ENCODE assay signal across 8 cellular contexts in genomic region chr2:199911877-199912161, GRCh38. TPM values are rescaled to one million over a fixed set of nuclear protein-coding genes. Genes with fewer than 3 reads are reported as not detected.
A peak's percentile ranks its signal among the peaks of the same experiment; 100 is the strongest.
DNase-seq lines count a peak whose midpoint lies in the region; ATAC-seq and TF ChIP-seq lines count a peak whose summit lies in the region.

No MANE protein-coding gene starts in this region.

- peaks cover 39% of the 10 kb centered on the region for H3K36me3 Mint-ChIP-seq in GM23338 (ENCODE audit: low read depth)
- H3K36me3 Mint-ChIP-seq in activated B cell treated with CpG ODN at 0.5 μM for 24 hours (ENCODE audit: low read depth), result peaks cover 19% of the 10 kb centered on the region

- H4K20me1 ChIP-seq in GM23338 (replicated peaks; ENCODE audit: insufficient read depth), result 0 out of 2 replicates have a peak, but pooled peaks cover 12% of the 10 kb centered on the region

- H3K27me3 ChIP-seq in GM23338 (ENCODE audit: insufficient read depth), result no peaks in the 10 kb centered on the region
- H3K27me3 ChIP-seq in skeletal muscle tissue (ENCODE audit: control insufficient read depth in 3 of 3, insufficient read depth in 3 of 3, low read length in 3 of 3), result no peaks in the 10 kb centered on the region

- peak overlapping the region; percentile 94 to 96 (median 96) for H3K9ac ChIP-seq in skeletal muscle tissue (ENCODE audit: low read depth in 1 of 3, low read length in 3 of 3)

- no peaks in the 10 kb centered on the region for H3K9me2 ChIP-seq in GM23338 (ENCODE audit: insufficient read depth)

- H2AFZ ChIP-seq in GM23338, result peak overlapping the region; percentile 60

- H3K27ac Mint-ChIP-seq in GM23338, result peak overlapping the region; percentile 97
- peak overlapping the region; percentile 94 for H3K27ac Mint-ChIP-seq in activated B cell treated with CpG ODN at 0.5 μM for 24 hours

- H3K36me3 ChIP-seq in GM23338 (ENCODE audit: insufficient read depth) (peaks cover 27% of the 10 kb centered on the region), skeletal muscle tissue (ENCODE audit: control insufficient read depth in 3 of 3, insufficient read depth in 3 of 3, low read length in 3 of 3) (peaks cover 0 to 4% (median 1%) of the 10 kb centered on the region in 3 donors)

- H3K4me1 ChIP-seq in GM23338 (ENCODE audit: insufficient read depth) (peaks cover 14% of the 10 kb centered on the region), skeletal muscle tissue (ENCODE audit: control insufficient read depth in 3 of 3, insufficient read depth in 3 of 3, low read length in 3 of 3) (peaks cover 13 to 21% (median 20%) of the 10 kb centered on the region in 3 donors)

- H3K27ac ChIP-seq in GM23338 (ENCODE audit: low read depth), result peak overlapping the region; percentile 91
- H3K27ac ChIP-seq in skeletal muscle tissue (ENCODE audit: low read depth, low read length), result peak overlapping the region; percentile 93

- POLR2A ChIA-PET in activated B cell treated with CpG ODN at 0.5 μM for 24 hours (lab: Charles Lee), result interaction anchor here (0.9 kb wide), 1 partner anchor 10 kb away, joined by 3 read pairs; no protein-coding TSS in a partner anchor

- peaks cover 5% of the 10 kb centered on the region for H3K27me3 Mint-ChIP-seq in GM23338 (ENCODE audit: insufficient read depth, low read depth, poor library complexity)
- no peaks in the 10 kb centered on the region for H3K27me3 Mint-ChIP-seq in activated B cell treated with CpG ODN at 0.5 μM for 24 hours

- intact Hi-C loops in activated B cell treated with CpG ODN at 0.5 μM for 24 hours (cut with micrococcal nuclease), result loop anchor here (1.0 to 5.0 kb wide), 10 partner anchors 43 to 1870 kb away; partner anchors contain the start of genes ALS2, BZW1, CLK1 and FTCDNL1
- intact Hi-C loops in left ventricle myocardium superior (cut with micrococcal nuclease), result no loop called here

- H3K4me1 Mint-ChIP-seq in GM23338, result peaks cover 17% of the 10 kb centered on the region
- peaks cover 34% of the 10 kb centered on the region for H3K4me1 Mint-ChIP-seq in activated B cell treated with CpG ODN at 0.5 μM for 24 hours

- H3K4me3 Mint-ChIP-seq in GM23338 (peak overlapping the region; percentile 98), activated B cell treated with CpG ODN at 0.5 μM for 24 hours (peak overlapping the region; percentile 94)

- H3K4me3 ChIP-seq in GM23338, result peak overlapping the region; percentile 99
- peak overlapping the region; percentile 77 to 99 (median 96) for H3K4me3 ChIP-seq in skeletal muscle tissue (ENCODE audit: low read length in 3 of 3)

- TF ChIP-seq CTCF in GM23338 (conservative IDR thresholded peaks at IDR 0.05; ENCODE audit: low read depth in 2 of 2) (no peak), activated B cell treated with CpG ODN at 0.5 μM for 24 hours (IDR thresholded peaks at IDR 0.05) (no peak)

- H3K79me2 ChIP-seq in GM23338 (replicated peaks; ENCODE audit: insufficient read depth), result peaks cover 53% of the 10 kb centered on the region

- DNase-seq in GM23338 (ENCODE audit: low spot score) (no peak), activated B cell treated with CpG ODN at 0.5 μM for 24 hours (no peak), left ventricle myocardium superior (peak; percentile 43), NCI-H187 (lab: John Stamatoyannopoulos, UW) (no peak), NCI-H146 treated with DMSO at 0.1 percent for 48 hours (lab: John Stamatoyannopoulos, UW; ENCODE audit: unreplicated experiment) (no peak), SW480 (ENCODE audit: low spot score) (no peak), MV-4-11 (lab: John Stamatoyannopoulos, UW) (no peak)

- CTCF ChIA-PET in activated B cell treated with CpG ODN at 0.5 μM for 24 hours (lab: Charles Lee), result no interaction called here

- H3K9me3 ChIP-seq in skeletal muscle tissue (ENCODE audit: control insufficient read depth in 3 of 3, low read length in 3 of 3), result no peaks in the 10 kb centered on the region

- H3F3A ChIP-seq in GM23338 (replicated peaks; ENCODE audit: low read depth), result no peaks in the 10 kb centered on the region

- no peak; the same call in 2 of the 3 replicates for ATAC-seq in GM23338
- no peak for ATAC-seq in activated B cell treated with CpG ODN at 0.5 μM for 24 hours (ENCODE audit: low read depth)
- no peak for ATAC-seq in left ventricle myocardium superior

- H3K9me3 Mint-ChIP-seq in GM23338, result peaks cover 13% of the 10 kb centered on the region
- H3K9me3 Mint-ChIP-seq in activated B cell treated with CpG ODN at 0.5 μM for 24 hours, result peaks cover 4% of the 10 kb centered on the region

- peak overlapping the region; percentile 89 for H3K4me2 ChIP-seq in GM23338

TF ChIP-seq in GM23338, 12 proteins besides CTCF, POLR2A, EP300 and RAD21 (continues in another document):
- TF ChIP-seq STAT1 (IDR thresholded peaks at IDR 0.05; ENCODE audit: unreplicated experiment), result no peak
- TF ChIP-seq EZH2 (IDR thresholded peaks at IDR 0.05; ENCODE audit: low read depth, unreplicated experiment), result no peak
- no peak for TF ChIP-seq REST (IDR thresholded peaks at IDR 0.05; ENCODE audit: unreplicated experiment)

RNA-seq across cellular contexts. Expression of gene C2orf69, which starts 0.7 kb away (rescaled TPM):
- total RNA-seq in GM23338 (2014; rRNA removed; shearing (Covaris generic)), result 36.6 and 39.2 TPM in 2 replicates
- polyA plus RNA-seq in GM23338 (2016; fragmentation: Nextera tagmentation; extraction: Ambion mirVana), result 31.2 and 33.4 TPM in 2 replicates
- total RNA-seq in activated B cell treated with CpG ODN at 0.5 μM for 24 hours, result 12.1 and 12.6 TPM in 2 replicates
- total RNA-seq in left ventricle myocardium superior, result 7.5 TPM
- 7.3 TPM for total RNA-seq in skeletal muscle tissue

RNA-seq across cellular contexts. Expression of gene TYW5, which starts 43.5 kb away (rescaled TPM):
- total RNA-seq in GM23338 (2014; rRNA removed; shearing (Covaris generic)), result 18.4 and 19.6 TPM in 2 replicates
- polyA plus RNA-seq in GM23338 (2016; fragmentation: Nextera tagmentation; extraction: Ambion mirVana), result 10.6 and 12.4 TPM in 2 replicates
- total RNA-seq in activated B cell treated with CpG ODN at 0.5 μM for 24 hours (10.5 and 12.5 TPM in 2 replicates), left ventricle myocardium superior (2.5 TPM), skeletal muscle tissue (6.8 TPM)

RNA-seq across cellular contexts. Expression of gene MAIP1, which starts 43.6 kb away (rescaled TPM):
- total RNA-seq in GM23338 (2014; rRNA removed; shearing (Covaris generic)), result 36.0 and 59.0 TPM in 2 replicates
- polyA plus RNA-seq in GM23338 (2016; fragmentation: Nextera tagmentation; extraction: Ambion mirVana), result 34.0 and 41.9 TPM in 2 replicates
- total RNA-seq in activated B cell treated with CpG ODN at 0.5 μM for 24 hours (20.2 and 20.7 TPM in 2 replicates), left ventricle myocardium superior (29.2 TPM), skeletal muscle tissue (15.1 TPM)
